In the genomic region with DNA sequence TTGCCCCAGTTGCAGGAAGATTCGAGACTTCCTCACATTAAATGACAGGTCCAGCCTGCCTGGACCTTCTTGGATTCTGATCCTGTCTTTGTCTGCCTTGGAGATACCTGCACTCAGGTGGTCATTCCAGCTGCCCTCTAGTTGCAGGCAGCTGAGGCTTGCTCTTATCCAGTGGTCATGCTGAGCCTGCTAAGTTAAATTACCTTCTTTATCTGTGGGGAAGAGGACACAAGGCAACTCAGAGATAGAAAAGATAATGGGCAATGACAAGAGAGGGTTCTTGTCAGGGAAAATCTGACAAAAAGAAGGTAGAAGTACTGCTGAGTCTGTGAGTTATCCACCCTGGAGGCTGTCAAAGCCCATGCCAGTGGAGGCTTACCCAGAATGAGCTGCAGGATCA, we compare ENCODE assay signal across 26 cellular contexts.
"Had no signal": no experiment of that assay in that cellular context is flagged by ENCODE, and none has a peak within 500 bp of the region (broad histone marks: within the 10 kb centered on the region; RNA-seq: fewer than 3 reads in every experiment).

No MANE protein-coding gene starts in this region.

- ATAC-seq: foreskin keratinocyte; heart right ventricle; left cardiac atrium; left lung; naive thymus-derived CD4-positive, alpha-beta T cell; stimulated activated naive B cell treated with anti-CD40 and anti-IgM and Interleukin-4, amounts not matched to agents 10 μg/mL and 1 μg/mL and 100 μg/mL, for 72 hours had no signal

- H3K4me2 ChIP-seq: neural progenitor cell had no signal

- H3K4me3 Mint-ChIP-seq: dendritic cell treated with granulocyte-macrophage colony-stimulating factor and Interleukin-4, amounts not matched to agents 40 ng/mL and 50 ng/mL, for 4 days; naive thymus-derived CD4-positive, alpha-beta T cell; nephron; neural progenitor cell; stimulated activated naive B cell treated with anti-CD40 and anti-IgM and Interleukin-4, amounts not matched to agents 10 μg/mL and 1 μg/mL and 100 μg/mL, for 72 hours had no signal

- H3K27me3 Mint-ChIP-seq: naive thymus-derived CD4-positive, alpha-beta T cell had no signal

- H3K27ac Mint-ChIP-seq: dendritic cell treated with granulocyte-macrophage colony-stimulating factor and Interleukin-4, amounts not matched to agents 40 ng/mL and 50 ng/mL, for 4 days; nephron; neural progenitor cell; progenitor cell of endocrine pancreas; stimulated activated naive B cell treated with anti-CD40 and anti-IgM and Interleukin-4, amounts not matched to agents 10 μg/mL and 1 μg/mL and 100 μg/mL, for 72 hours had no signal

- H3K27ac ChIP-seq: esophagus muscularis mucosa, foreskin keratinocyte, heart right ventricle, left lung, neural progenitor cell, parathyroid adenoma, right lobe of liver, stomach, thyroid gland, vagina had no signal

- DNase-seq: effector CD8-positive, alpha-beta T cell; foreskin keratinocyte; glutamatergic neuron; heart right ventricle; hippocampal formation; left cardiac atrium; left lung; mesenchymal stem cell; midbrain; naive thymus-derived CD4-positive, alpha-beta T cell; right lobe of liver; stimulated activated CD4-positive, alpha-beta T cell treated with anti-CD3 and anti-CD28 coated beads, Interleukin-15, amount 100 ng/mL, for 24 hours; stimulated activated CD4-positive, alpha-beta T cell treated with anti-CD3 and anti-CD28 coated beads, Interleukin-2, amount 100 ng/mL, for 48 hours; stimulated activated naive B cell treated with anti-CD40 and anti-IgM and Interleukin-4, amounts not matched to agents 10 μg/mL and 1 μg/mL and 100 μg/mL, for 72 hours; stomach; thyroid gland had no signal

- H3K4me1 ChIP-seq: esophagus muscularis mucosa, heart right ventricle, left lung, neural progenitor cell, parathyroid adenoma, stomach, thyroid gland, vagina had no signal

- H3K27me3 ChIP-seq: esophagus muscularis mucosa, foreskin keratinocyte, left lung, neural progenitor cell, right lobe of liver, thyroid gland, vagina had no signal

- FAIRE-seq: endothelial cell of umbilical vein, islet of Langerhans, small intestine had no signal

- H3K9ac ChIP-seq: neural progenitor cell, parathyroid adenoma had no signal

- H3K4me1 Mint-ChIP-seq: nephron, neural progenitor cell had no signal

- H3K79me2 ChIP-seq: parathyroid adenoma had no signal

- H3K36me3 Mint-ChIP-seq: neural progenitor cell had no signal

- H3K36me3 ChIP-seq: esophagus muscularis mucosa, heart right ventricle, left lung, neural progenitor cell, right lobe of liver, stomach, thyroid gland, vagina had no signal

- H3K9me3 Mint-ChIP-seq: dendritic cell treated with granulocyte-macrophage colony-stimulating factor and Interleukin-4, amounts not matched to agents 40 ng/mL and 50 ng/mL, for 4 days; naive thymus-derived CD4-positive, alpha-beta T cell; nephron; stimulated activated naive B cell treated with anti-CD40 and anti-IgM and Interleukin-4, amounts not matched to agents 10 μg/mL and 1 μg/mL and 100 μg/mL, for 72 hours had no signal

- H2AFZ ChIP-seq: neural progenitor cell, parathyroid adenoma had no signal

- H3K9me3 ChIP-seq: esophagus muscularis mucosa, heart right ventricle, left lung, right lobe of liver, thyroid gland, vagina had no signal

- H3K4me3 ChIP-seq: esophagus muscularis mucosa, heart right ventricle, left lung, neural progenitor cell, right lobe of liver, stomach, thyroid gland, vagina had no signal
